23 cellular contexts compared by ENCODE assay signal in genomic region chr2:161569401-161569800, GRCh38. TPM values are rescaled to one million over a fixed set of nuclear protein-coding genes. Genes with fewer than 3 reads are reported as not detected.
"Had no signal": no experiment of that assay in that cellular context is flagged by ENCODE, and none has a peak within 500 bp of the region (broad histone marks: within the 10 kb centered on the region; RNA-seq: fewer than 3 reads in every experiment).

No MANE protein-coding gene starts in this region.

- DNase-seq: dorsolateral prefrontal cortex; effector CD4-positive, alpha-beta T cell; foreskin fibroblast; gastrocnemius medialis; head of caudate nucleus; left ventricle myocardium superior; lower lobe of right lung; natural killer cell; occipital lobe; ovary; posterior cingulate gyrus; psoas muscle; right cardiac atrium; sigmoid colon; stimulated activated CD4-positive, alpha-beta T cell treated with anti-CD3 and anti-CD28 coated beads, Interleukin-2, amount 100 ng/mL, for 24 hours; stimulated activated CD4-positive, alpha-beta T cell treated with anti-CD3 and anti-CD28 coated beads, Interleukin-4, amount 100 ng/mL, for 24 hours; stimulated activated naive CD4-positive, alpha-beta T cell treated with Interleukin-2 at 50 U/mL for 16 hours; upper lobe of left lung had no signal

- ATAC-seq: esophagus mucosa; gastrocnemius medialis; left ventricle myocardium superior; lower lobe of right lung; natural killer cell; psoas muscle; right cardiac atrium; stimulated activated effector memory CD8-positive, alpha-beta T cell treated with anti-CD3 and anti-CD28 coated beads, Interleukin-12 subunit alpha, Interleukin-12 subunit beta, amount 100 ng/mL, for 72 hours had no signal

- H3K4me3 Mint-ChIP-seq: natural killer cell; stimulated activated effector memory CD8-positive, alpha-beta T cell treated with anti-CD3 and anti-CD28 coated beads, Interleukin-12 subunit alpha, Interleukin-12 subunit beta, amount 100 ng/mL, for 72 hours had no signal

- H3K27ac Mint-ChIP-seq: natural killer cell; stimulated activated effector memory CD8-positive, alpha-beta T cell treated with anti-CD3 and anti-CD28 coated beads, Interleukin-12 subunit alpha, Interleukin-12 subunit beta, amount 100 ng/mL, for 72 hours had no signal

- H3K36me3 Mint-ChIP-seq: natural killer cell; stimulated activated effector memory CD8-positive, alpha-beta T cell treated with anti-CD3 and anti-CD28 coated beads, Interleukin-12 subunit alpha, Interleukin-12 subunit beta, amount 100 ng/mL, for 72 hours had no signal

RNA-seq across cellular contexts. Expression of gene SLC4A10, which starts 54.8 kb away (rescaled TPM):
- total RNA-seq: gastrocnemius medialis, left ventricle myocardium superior, mesenteric fat pad, psoas muscle, renal cortical epithelial cell, right cardiac atrium, skeletal muscle tissue had no signal
